ENCODE assay signal across 12 cellular contexts in genomic region chr3:171417813-171418212, GRCh38. TPM values are rescaled to one million over a fixed set of nuclear protein-coding genes. Genes with fewer than 3 reads are reported as not detected.
DNase-seq lines count a peak whose midpoint lies in the region; ATAC-seq, FAIRE-seq and TF ChIP-seq lines count a peak whose summit lies in the region.
"Had no signal": no experiment of that assay in that cellular context is flagged by ENCODE, and none has a peak within 500 bp of the region (broad histone marks: within the 10 kb centered on the region; RNA-seq: fewer than 3 reads in every experiment).

No MANE protein-coding gene starts in this region.

- H3K14ac ChIP-seq in IMR-90 (replicated peaks; ENCODE audit: low read depth, low read length) = peak overlapping the region; percentile 59

- H3K4me3 Mint-ChIP-seq in stimulated activated memory B cell treated with anti-CD40 and anti-IgM and Interleukin-4, amounts not matched to agents 10 μg/mL and 1 μg/mL and 100 μg/mL, for 72 hours = no peak overlapping the region
- H3K4me3 Mint-ChIP-seq: activated CD4-positive, alpha-beta T cell treated with anti-CD3 and anti-CD28 coated beads, Interleukin-2, amount 10 ng/mL, durations not matched to agents 24 days and 14 days; activated naive CD8-positive, alpha-beta T cell had no signal

- H4K20me1 ChIP-seq in IMR-90 (ENCODE audit: insufficient read depth, low read length) (no peaks in the 10 kb centered on the region), endothelial cell of umbilical vein (replicated peaks; ENCODE audit: control insufficient read depth, extremely low read depth, insufficient read depth, low read length) (no peaks in the 10 kb centered on the region)

- POLR2A ChIA-PET in A549 (lab: Yijun Ruan, JAX) (no interaction called here), IMR-90 (lab: Charles Lee; ENCODE audit: unreplicated experiment) (no interaction called here), endothelial cell of umbilical vein (lab: Charles Lee) (interaction anchor here (0.6 kb wide), 1 partner anchor 60 kb away, joined by 3 read pairs; no protein-coding TSS in a partner anchor)

- no peaks in the 10 kb centered on the region for H3K27me3 Mint-ChIP-seq in stimulated activated memory B cell treated with anti-CD40 and anti-IgM and Interleukin-4, amounts not matched to agents 10 μg/mL and 1 μg/mL and 100 μg/mL, for 72 hours
- H3K27me3 Mint-ChIP-seq: activated CD4-positive, alpha-beta T cell treated with anti-CD3 and anti-CD28 coated beads, Interleukin-2, amount 10 ng/mL, durations not matched to agents 24 days and 14 days; activated naive CD8-positive, alpha-beta T cell had no signal

- H3K4ac ChIP-seq in IMR-90 (ENCODE audit: low read depth, low read length) = peak overlapping the region; percentile 82

- H2BK15ac ChIP-seq in IMR-90 (ENCODE audit: low read depth, low read length) = peak overlapping the region; percentile 76; the same call in 2 of the 3 replicates

- no peak overlapping the region for H3K27ac Mint-ChIP-seq in stimulated activated memory B cell treated with anti-CD40 and anti-IgM and Interleukin-4, amounts not matched to agents 10 μg/mL and 1 μg/mL and 100 μg/mL, for 72 hours
- H3K27ac Mint-ChIP-seq: activated CD4-positive, alpha-beta T cell treated with anti-CD3 and anti-CD28 coated beads, Interleukin-2, amount 10 ng/mL, durations not matched to agents 24 days and 14 days; activated naive CD8-positive, alpha-beta T cell had no signal

- CTCF ChIA-PET in A549 (lab: Yijun Ruan, JAX) (no interaction called here), IMR-90 (lab: Yijun Ruan, JAX) (interaction anchor here (1.3 kb wide), 1 partner anchor 9 kb away, joined by 5 read pairs; no protein-coding TSS in a partner anchor), endothelial cell of umbilical vein (lab: Charles Lee) (interaction anchor here (0.8 to 1.3 kb wide), 3 partner anchors 9 to 13 kb away, joined by 3 to 4 read pairs (median 3); no protein-coding TSS in a partner anchor)

- H3K23ac ChIP-seq in IMR-90 (ENCODE audit: low read depth, low read length) = peak overlapping the region; percentile 6; the same call in 1 of the 2 replicates

- no peaks in the 10 kb centered on the region for H3K4me1 Mint-ChIP-seq in stimulated activated memory B cell treated with anti-CD40 and anti-IgM and Interleukin-4, amounts not matched to agents 10 μg/mL and 1 μg/mL and 100 μg/mL, for 72 hours

- H3K4me1 ChIP-seq in A549 (peaks cover 8% of the 10 kb centered on the region; the same call in 1 of the 3 replicates), IMR-90 (ENCODE audit: control insufficient read depth, insufficient read depth, low read length) (peaks cover 14% of the 10 kb centered on the region), endothelial cell of umbilical vein (ENCODE audit: control insufficient read depth, extremely low read depth, insufficient read depth, low read length) (peaks cover 23% of the 10 kb centered on the region), lower lobe of right lung (peaks cover 13% of the 10 kb centered on the region)

- TF ChIP-seq POLR2A in A549 (IDR thresholded peaks at IDR 0.05; ENCODE audit: low read length) (no peak), IMR-90 (IDR thresholded peaks at IDR 0.05; ENCODE audit: low read depth, low read length) (no peak), endothelial cell of umbilical vein (IDR thresholded peaks at IDR 0.05; ENCODE audit: low read depth, low read length) (no peak)

- no peaks in the 10 kb centered on the region for H3K36me3 Mint-ChIP-seq in stimulated activated memory B cell treated with anti-CD40 and anti-IgM and Interleukin-4, amounts not matched to agents 10 μg/mL and 1 μg/mL and 100 μg/mL, for 72 hours

- H3K9me3 ChIP-seq in A549 (no peaks in the 10 kb centered on the region), IMR-90 (ENCODE audit: control insufficient read depth, insufficient read depth, low read length) (no peaks in the 10 kb centered on the region), endothelial cell of umbilical vein (replicated peaks; ENCODE audit: control insufficient read depth, insufficient read depth, low read length) (no peaks in the 10 kb centered on the region), lower lobe of right lung (no peaks in the 10 kb centered on the region)

- intact Hi-C loops in IMR-90 (cut with micrococcal nuclease) = no loop called here
- intact Hi-C loops in endothelial cell of umbilical vein (cut with micrococcal nuclease) = no loop called here
- intact Hi-C loops in lower lobe of right lung (cut with DNase I) = no loop called here

- peak overlapping the region; percentile 67 for H2BK20ac ChIP-seq in IMR-90 (ENCODE audit: low read depth, low read length)

- H3K9ac ChIP-seq in IMR-90 (ENCODE audit: low read depth, low read length) (peak overlapping the region; percentile 45; the same call in 1 of the 2 replicates), endothelial cell of umbilical vein (replicated peaks; ENCODE audit: extremely low read depth, insufficient read depth, low read length) (peak overlapping the region; percentile 8)

- H3K79me1 ChIP-seq in IMR-90 (ENCODE audit: low read depth in 1 of 2, low read length in 2 of 2) = no peaks in the 10 kb centered on the region; a peak in 1 of 4 replicates

- H3K27ac ChIP-seq in A549 (peak overlapping the region in 1 of 2 experiments; percentile 66; a peak in 2 of 6 replicates), IMR-90 (ENCODE audit: insufficient read depth, low read length) (peak overlapping the region; percentile 65; the same call in 1 of the 2 replicates), endothelial cell of umbilical vein (ENCODE audit: insufficient read depth, low read depth, low read length) (peak overlapping the region; percentile 73), lower lobe of right lung (no peak overlapping the region)
- H3K27ac ChIP-seq: epithelial cell of prostate had no signal

- H3K27me3 ChIP-seq in IMR-90 (ENCODE audit: control insufficient read depth, insufficient read depth, low read length) (no peaks in the 10 kb centered on the region), endothelial cell of umbilical vein (ENCODE audit: control insufficient read depth in 2 of 2, insufficient read depth in 2 of 2, low read length in 2 of 2) (no peaks in the 10 kb centered on the region), lower lobe of right lung (ENCODE audit: low read depth) (no peaks in the 10 kb centered on the region)

- H3K9me1 ChIP-seq in IMR-90 (ENCODE audit: insufficient read depth, low read length) = no peaks in the 10 kb centered on the region
- H3K9me1 ChIP-seq in endothelial cell of umbilical vein (replicated peaks; ENCODE audit: control insufficient read depth, extremely low read depth, insufficient read depth, low read length) = no peaks in the 10 kb centered on the region

- peak overlapping the region; percentile 3 for H2AK9ac ChIP-seq in IMR-90 (replicated peaks; ENCODE audit: low read depth, low read length, poor library complexity)

- no peak for TF ChIP-seq RAD21 in A549 (conservative IDR thresholded peaks at IDR 0.05 in 1 of 2, IDR thresholded peaks at IDR 0.05 in 1 of 2)
- no peak for TF ChIP-seq RAD21 in IMR-90 (IDR thresholded peaks at IDR 0.05; ENCODE audit: low read length)

- peaks cover 2% of the 10 kb centered on the region for H3K9me3 Mint-ChIP-seq in stimulated activated memory B cell treated with anti-CD40 and anti-IgM and Interleukin-4, amounts not matched to agents 10 μg/mL and 1 μg/mL and 100 μg/mL, for 72 hours

- no TSS peak for BruUV-seq in IMR-90 (replicated peaks; lab: Mats Ljungman, UMichigan)
- no TSS peak for BruUV-seq in endothelial cell of umbilical vein (replicated peaks; lab: Mats Ljungman, UMichigan)

- H4K91ac ChIP-seq in IMR-90 (ENCODE audit: insufficient read depth, low read depth, low read length) = peak overlapping the region; percentile 48; the same call in 1 of the 2 replicates

- H2AK5ac ChIP-seq in IMR-90 (ENCODE audit: low read depth, low read length) = peak overlapping the region; percentile 37; the same call in 1 of the 2 replicates

- H3K18ac ChIP-seq in IMR-90 (ENCODE audit: low read depth, low read length) = peak overlapping the region; percentile 35

- 0 out of 3 replicates have a peak overlapping the region, but pooled peaks have one; percentile 25 for H3K4me2 ChIP-seq in A549
- peak overlapping the region; percentile 65 for H3K4me2 ChIP-seq in IMR-90 (ENCODE audit: low read depth, low read length)
- H3K4me2 ChIP-seq in endothelial cell of umbilical vein (ENCODE audit: insufficient read depth, low read length) = peak overlapping the region; percentile 54

- H2BK5ac ChIP-seq in IMR-90 (ENCODE audit: low read depth, low read length, poor library complexity, severe bottlenecking) = peak overlapping the region; percentile 63

- TF ChIP-seq EP300 in A549 (IDR thresholded peaks at IDR 0.05) = no peak

- TF ChIP-seq CTCF in A549 (IDR thresholded peaks at IDR 0.05) = no peak
- no peak for TF ChIP-seq CTCF in IMR-90 (conservative IDR thresholded peaks at IDR 0.05; ENCODE audit: low read depth, low read length)
- TF ChIP-seq CTCF in endothelial cell of umbilical vein (IDR thresholded peaks at IDR 0.05; ENCODE audit: extremely low read depth in 1 of 2, insufficient read depth in 1 of 2, low read depth in 1 of 2, low read length in 2 of 2) = no peak
- no peak for TF ChIP-seq CTCF in lower lobe of right lung (IDR thresholded peaks at IDR 0.05)

- no peak for FAIRE-seq in A549 (lab: Jason Lieb, UNC)
- FAIRE-seq in endothelial cell of umbilical vein (lab: Jason Lieb, UNC) = peak; percentile 84

- H2BK120ac ChIP-seq in IMR-90 (ENCODE audit: low read depth, low read length) = peak overlapping the region; percentile 81

- H3K36me3 ChIP-seq in IMR-90 (ENCODE audit: control insufficient read depth, insufficient read depth, low read length) (no peaks in the 10 kb centered on the region), endothelial cell of umbilical vein (ENCODE audit: control insufficient read depth in 2 of 2, extremely low read depth in 1 of 2, insufficient read depth in 2 of 2, low read length in 2 of 2) (no peaks in the 10 kb centered on the region), lower lobe of right lung (no peaks in the 10 kb centered on the region)

- H4K8ac ChIP-seq in IMR-90 (ENCODE audit: low read depth in 2 of 2, low read length in 2 of 2) = peak overlapping the region in 1 of 2 experiments; percentile 72; a peak in 3 of 4 replicates

- in situ Hi-C loops in IMR-90 (cut with MboI; ENCODE audit: low sequenced_read_pairs) = no loop called here

- dilution Hi-C loops in IMR-90 (cut with HindIII; ENCODE audit: low sequenced_read_pairs, unreplicated experiment) = no loop called here
- dilution Hi-C loops in endothelial cell of umbilical vein (cut with MboI; ENCODE audit: extremely low pct_ligation_motif_present, low sequenced_read_pairs) = no loop called here

- WGBS in A549 (ENCODE audit: missing lambda C conversion rate) = 69% methylated on average over 3 of the region's 3 CpGs
- no CpG with 5 or more reads among the region's 3 CpGs for WGBS in IMR-90 (ENCODE audit: extremely low coverage in 2 of 2, insufficient read length in 1 of 2), 2 experiments

- H3K4me3 ChIP-seq in A549 (no peak overlapping the region), IMR-90 (ENCODE audit: insufficient read depth, low read depth, low read length) (no peak overlapping the region), endothelial cell of umbilical vein (replicated peaks in 1 of 3; ENCODE audit: insufficient read depth in 1 of 3, low read depth in 1 of 3, low read length in 3 of 3) (no peak overlapping the region), lower lobe of right lung (no peak overlapping the region)

- no peak for DNase-seq in A549 (ENCODE audit: low read depth in 1 of 2, low spot score in 1 of 2)
- DNase-seq in IMR-90 = peak; percentile 93
- DNase-seq in endothelial cell of umbilical vein (ENCODE audit: low read depth, low spot score) = peak; percentile 87
- DNase-seq in lower lobe of right lung = no peak
- DNase-seq in activated CD4-positive, CD25-positive, alpha-beta regulatory T cell treated with anti-CD3 and anti-CD28 coated beads, Interleukin-2, amount 50 U/mL, for 72 hours = no peak
- no peak for DNase-seq in activated CD4-positive, CD25-positive, alpha-beta regulatory T cell (lab: John Stamatoyannopoulos, UW)
- DNase-seq: activated CD4-positive, alpha-beta T cell treated with anti-CD3 and anti-CD28 coated beads, Interleukin-2, amount 10 ng/mL, durations not matched to agents 24 days and 14 days; stimulated activated CD4-positive, alpha-beta T cell treated with anti-CD3 and anti-CD28 coated beads, Interleukin-2, amount 100 ng/mL, for 48 hours had no signal

- H3K79me2 ChIP-seq in endothelial cell of umbilical vein (ENCODE audit: control insufficient read depth, insufficient read depth, low read length) = peaks cover 31% of the 10 kb centered on the region

- ATAC-seq in A549 (peak in 1 of 2 experiments; percentile 54; a peak in 1 of 6 replicates), IMR-90 (ENCODE audit: low read depth) (peak; percentile 94), lower lobe of right lung (peak; percentile 35 to 52), HG02938 (IDR thresholded peaks at IDR 0.05; ENCODE audit: unreplicated experiment) (no peak)
- no peak for ATAC-seq in stimulated activated memory B cell treated with anti-CD40 and anti-IgM and Interleukin-4, amounts not matched to agents 10 μg/mL and 1 μg/mL and 100 μg/mL, for 72 hours

- peak overlapping the region; percentile 45; the same call in 1 of the 2 replicates for H4K5ac ChIP-seq in IMR-90 (ENCODE audit: low read depth, low read length)

- no peak overlapping the region for H2AFZ ChIP-seq in IMR-90 (replicated peaks; ENCODE audit: low read length, poor library complexity)
- no peak overlapping the region for H2AFZ ChIP-seq in endothelial cell of umbilical vein (ENCODE audit: low read depth, low read length)

- H3K56ac ChIP-seq in IMR-90 (ENCODE audit: extremely low read depth, insufficient read depth, low read length) = peak overlapping the region; percentile 5; the same call in 1 of the 2 replicates

RNA-seq across cellular contexts. Expression of gene TNIK, which starts 42.4 kb away (rescaled TPM):
- polyA plus RNA-seq in A549 (2011; rRNA removed) (1.6 and 1.8 TPM in 2 replicates), A549 (2017; fragmentation: RNase III; extraction: RNeasy Plus Mini Kit Qiagen cat#74134 plus additional on column Dnase treatment) (1.7 to 2.5 TPM (median 1.8 TPM) in 3 replicates), IMR-90 (2012; rRNA removed) (2.8 and 3.4 TPM in 2 replicates), endothelial cell of umbilical vein (8.4 and 10.9 TPM in 2 replicates)
- 0.20 and 0.23 TPM in 2 replicates for polyA plus RNA-seq in A549 (2012; cell fraction: cytosol; rRNA removed)
- 0.22 and 0.30 TPM in 2 replicates for polyA plus RNA-seq in A549 (2012; cell fraction: nucleus; rRNA removed)
- 1.1 and 2.2 TPM in 2 replicates for polyA minus RNA-seq in A549 (2011; rRNA and poly(A)+ RNA removed)
- total RNA-seq in IMR-90 (2012; rRNA removed) (6.3 and 8.3 TPM in 2 replicates), endothelial cell of umbilical vein (29.6 and 39.7 TPM in 2 replicates), lower lobe of right lung (29.3 TPM)
- 1.2 TPM in 2 replicates for polyA plus RNA-seq in IMR-90 (2012; cell fraction: cytosol; rRNA removed)
- 1.6 and 12.3 TPM in 2 replicates for polyA plus RNA-seq in IMR-90 (2012; cell fraction: nucleus; rRNA removed; ENCODE audit: low replicate concordance)
- polyA plus RNA-seq in endothelial cell of umbilical vein (2011; cell fraction: cytosol; rRNA removed) = 13.1 and 16.0 TPM in 2 replicates
- polyA plus RNA-seq in endothelial cell of umbilical vein (2011; cell fraction: nucleus; rRNA removed) = 47.2 and 66.5 TPM in 2 replicates
- polyA plus RNA-seq in endothelial cell of umbilical vein (2012) = 28.6 and 47.4 TPM in 2 replicates
- 47.3 and 56.8 TPM in 2 replicates for polyA minus RNA-seq in endothelial cell of umbilical vein
- 0.41 TPM for polyA minus RNA-seq in endothelial cell of umbilical vein (2011; cell fraction: cytosol; rRNA and poly(A)+ RNA removed)
- polyA minus RNA-seq in endothelial cell of umbilical vein (2011; cell fraction: nucleus; rRNA and poly(A)+ RNA removed) = 96.8 and 159 TPM in 2 replicates

Comparison
In these comparisons a context has a peak if more than half of its experiments do, and no peak if none do; other contexts are left out.
1. ATAC-seq: peak in IMR-90 (single experiment) and lower lobe of right lung (2 of 2); none in HG02938 (single experiment) and stimulated activated memory B cell treated with anti-CD40 and anti-IgM and Interleukin-4, amounts not matched to agents 10 μg/mL and 1 μg/mL and 100 μg/mL, for 72 hours (single experiment).
2. DNase-seq: peak in IMR-90 (single experiment) and endothelial cell of umbilical vein (single experiment); none in A549 (0 of 2), lower lobe of right lung (single experiment), activated CD4-positive, CD25-positive, alpha-beta regulatory T cell treated with anti-CD3 and anti-CD28 coated beads, Interleukin-2, amount 50 U/mL, for 72 hours (single experiment) and activated CD4-positive, CD25-positive, alpha-beta regulatory T cell (0 of 4).
3. Peak in every context shown above with its lines, with median percentiles within 50 percentile points of each other: H3K4me2 ChIP-seq.